Comparison of ENCODE assay signal across 2 cellular contexts in the genomic region with DNA sequence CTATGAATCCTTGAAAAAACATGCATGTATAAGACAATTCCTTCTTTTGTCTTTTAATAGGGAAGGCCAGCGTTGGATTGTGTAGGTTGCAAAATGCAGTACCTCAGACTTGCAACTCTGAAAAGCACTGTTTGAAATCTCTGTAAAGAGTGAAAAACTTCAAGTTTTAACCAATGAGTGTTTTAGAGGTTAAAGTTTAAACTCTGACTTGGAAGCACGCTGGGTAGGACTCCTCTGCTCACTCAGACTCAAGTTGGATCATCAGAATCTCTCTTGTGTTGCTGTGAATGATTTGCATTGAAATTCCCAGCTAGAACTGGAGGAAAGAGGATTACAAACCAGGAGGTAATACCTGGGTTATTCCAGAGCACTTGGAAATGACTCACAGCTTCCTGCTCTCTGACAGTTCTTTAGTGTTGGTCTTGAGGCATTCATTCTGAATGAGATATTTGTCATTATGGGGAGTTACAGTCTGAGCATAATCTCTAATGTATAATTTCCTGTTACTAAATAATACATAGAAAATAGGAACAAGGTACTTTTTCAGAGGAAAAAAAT.
TF ChIP-seq lines count a peak whose summit lies in the region.

No MANE protein-coding gene starts in this region.

TF ChIP-seq in HCT116, 20 proteins besides CTCF, POLR2A, EP300 and RAD21 (continued from another document):
- TF ChIP-seq, protein P1, sequence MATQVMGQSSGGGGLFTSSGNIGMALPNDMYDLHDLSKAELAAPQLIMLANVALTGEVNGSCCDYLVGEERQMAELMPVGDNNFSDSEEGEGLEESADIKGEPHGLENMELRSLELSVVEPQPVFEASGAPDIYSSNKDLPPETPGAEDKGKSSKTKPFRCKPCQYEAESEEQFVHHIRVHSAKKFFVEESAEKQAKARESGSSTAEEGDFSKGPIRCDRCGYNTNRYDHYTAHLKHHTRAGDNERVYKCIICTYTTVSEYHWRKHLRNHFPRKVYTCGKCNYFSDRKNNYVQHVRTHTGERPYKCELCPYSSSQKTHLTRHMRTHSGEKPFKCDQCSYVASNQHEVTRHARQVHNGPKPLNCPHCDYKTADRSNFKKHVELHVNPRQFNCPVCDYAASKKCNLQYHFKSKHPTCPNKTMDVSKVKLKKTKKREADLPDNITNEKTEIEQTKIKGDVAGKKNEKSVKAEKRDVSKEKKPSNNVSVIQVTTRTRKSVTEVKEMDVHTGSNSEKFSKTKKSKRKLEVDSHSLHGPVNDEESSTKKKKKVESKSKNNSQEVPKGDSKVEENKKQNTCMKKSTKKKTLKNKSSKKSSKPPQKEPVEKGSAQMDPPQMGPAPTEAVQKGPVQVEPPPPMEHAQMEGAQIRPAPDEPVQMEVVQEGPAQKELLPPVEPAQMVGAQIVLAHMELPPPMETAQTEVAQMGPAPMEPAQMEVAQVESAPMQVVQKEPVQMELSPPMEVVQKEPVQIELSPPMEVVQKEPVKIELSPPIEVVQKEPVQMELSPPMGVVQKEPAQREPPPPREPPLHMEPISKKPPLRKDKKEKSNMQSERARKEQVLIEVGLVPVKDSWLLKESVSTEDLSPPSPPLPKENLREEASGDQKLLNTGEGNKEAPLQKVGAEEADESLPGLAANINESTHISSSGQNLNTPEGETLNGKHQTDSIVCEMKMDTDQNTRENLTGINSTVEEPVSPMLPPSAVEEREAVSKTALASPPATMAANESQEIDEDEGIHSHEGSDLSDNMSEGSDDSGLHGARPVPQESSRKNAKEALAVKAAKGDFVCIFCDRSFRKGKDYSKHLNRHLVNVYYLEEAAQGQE (IDR thresholded peaks at IDR 0.05; ENCODE audit: low read depth) = no peak

TF ChIP-seq in SK-N-SH treated with all-trans-retinoic acid at 6 μM for 48 hours, 23 proteins besides CTCF, POLR2A, EP300 and RAD21 (continued from another document):
- TF ChIP-seq CSRNP3 (CRISPR knock-in tag; IDR thresholded peaks at IDR 0.05) (no peak), RARB (CRISPR knock-in tag; IDR thresholded peaks at IDR 0.05) (no peak), BACH2 (CRISPR knock-in tag; IDR thresholded peaks at IDR 0.05; ENCODE audit: borderline replicate concordance) (no peak), TSHZ2 (CRISPR knock-in tag; IDR thresholded peaks at IDR 0.05) (no peak), TCF4 (CRISPR knock-in tag; IDR thresholded peaks at IDR 0.05; ENCODE audit: borderline replicate concordance) (no peak), ZFP30 (CRISPR knock-in tag; IDR thresholded peaks at IDR 0.05) (no peak), ZC3H10 (CRISPR knock-in tag; IDR thresholded peaks at IDR 0.05) (no peak), ZFP3 (CRISPR knock-in tag; IDR thresholded peaks at IDR 0.05) (no peak), TOX (CRISPR knock-in tag; IDR thresholded peaks at IDR 0.05; ENCODE audit: borderline replicate concordance) (no peak), ARNTL (CRISPR knock-in tag; IDR thresholded peaks at IDR 0.05; ENCODE audit: borderline replicate concordance, low read depth) (no peak)
- TF ChIP-seq, protein P2, sequence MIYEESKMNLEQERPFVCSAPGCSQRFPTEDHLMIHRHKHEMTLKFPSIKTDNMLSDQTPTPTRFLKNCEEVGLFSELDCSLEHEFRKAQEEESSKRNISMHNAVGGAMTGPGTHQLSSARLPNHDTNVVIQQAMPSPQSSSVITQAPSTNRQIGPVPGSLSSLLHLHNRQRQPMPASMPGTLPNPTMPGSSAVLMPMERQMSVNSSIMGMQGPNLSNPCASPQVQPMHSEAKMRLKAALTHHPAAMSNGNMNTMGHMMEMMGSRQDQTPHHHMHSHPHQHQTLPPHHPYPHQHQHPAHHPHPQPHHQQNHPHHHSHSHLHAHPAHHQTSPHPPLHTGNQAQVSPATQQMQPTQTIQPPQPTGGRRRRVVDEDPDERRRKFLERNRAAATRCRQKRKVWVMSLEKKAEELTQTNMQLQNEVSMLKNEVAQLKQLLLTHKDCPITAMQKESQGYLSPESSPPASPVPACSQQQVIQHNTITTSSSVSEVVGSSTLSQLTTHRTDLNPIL (CRISPR knock-in tag; IDR thresholded peaks at IDR 0.05; ENCODE audit: low read depth) = no peak
